ENCODE assay signal across 22 cellular contexts in the genomic region with DNA sequence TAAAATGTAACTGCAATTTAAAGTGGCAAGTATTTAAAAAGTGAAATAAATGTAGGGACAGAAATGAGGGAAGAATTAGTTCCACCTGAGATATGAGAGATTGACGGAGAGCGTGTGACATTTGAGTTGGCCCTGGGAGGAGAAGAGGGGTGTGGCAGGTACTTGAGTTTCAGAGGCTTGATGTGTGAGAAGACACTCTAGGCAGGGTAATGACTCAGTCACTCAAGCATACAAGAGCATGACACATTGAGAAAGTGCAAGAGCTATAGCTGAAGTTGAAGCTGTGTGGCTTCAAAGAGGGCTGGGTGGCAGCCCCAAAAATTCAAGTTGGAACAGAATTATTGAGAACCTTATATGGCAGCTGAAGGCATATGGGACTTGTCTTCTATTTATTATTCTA.
"Had no signal": no experiment of that assay in that cellular context is flagged by ENCODE, and none has a peak within 500 bp of the region (broad histone marks: within the 10 kb centered on the region; RNA-seq: fewer than 3 reads in every experiment).

No MANE protein-coding gene starts in this region.

- H3K9me3 ChIP-seq: MG63, Peyer's patch, SJSA1 had no signal

- ATAC-seq: Right ventricle myocardium inferior had no signal

- H3K27ac ChIP-seq: HL-60, PC-9, Peyer's patch, SJSA1, SK-N-MC had no signal

- H3K27me3 ChIP-seq: MG63, Peyer's patch, SJSA1 had no signal

- H3K4me3 ChIP-seq: MG63, PC-9, Peyer's patch, SJSA1, SK-N-MC had no signal

- H3K36me3 ChIP-seq: MG63, Peyer's patch, SJSA1 had no signal

- H2AFZ ChIP-seq: PC-9 had no signal

- H3K4me2 ChIP-seq: PC-9 had no signal

- H3K4me1 ChIP-seq: Peyer's patch, SJSA1 had no signal

- DNase-seq: KBM-7; MG63; NCI-H1092; NCI-H1105 treated with DMSO at 0.1 percent for 48 hours; NCI-H1417 treated with DMSO at 0.1 percent for 48 hours; NCI-H146; NCI-H1694 treated with DMSO at 0.1 percent for 48 hours; NCI-H2029 treated with DMSO at 0.1 percent for 48 hours; NCI-H2171 treated with DMSO at 0.1 percent for 48 hours; NCI-H345; NCI-H446 treated with DMSO at 0.1 percent for 48 hours; NCI-H510A treated with DMSO at 0.1 percent for 48 hours; NCI-H526; NCI-H774; NK-92 treated with Interleukin-12 subunit alpha and Interleukin-12 subunit beta, amount 100 ng/mL, for 24 hours; PC-9; Peyer's patch; SIG-M5 had no signal
